In genomic region chr1:15674760-15675159, GRCh38 we compare ENCODE assay signal across 13 cellular contexts. TPM values are rescaled to one million over a fixed set of nuclear protein-coding genes. Genes with fewer than 3 reads are reported as not detected.
DNase-seq lines count a peak whose midpoint lies in the region; ATAC-seq, FAIRE-seq and TF ChIP-seq lines count a peak whose summit lies in the region.
"Had no signal": no experiment of that assay in that cellular context is flagged by ENCODE, and none has a peak within 500 bp of the region (broad histone marks: within the 10 kb centered on the region; RNA-seq: fewer than 3 reads in every experiment).

No MANE protein-coding gene starts in this region.

- no peaks in the 10 kb centered on the region for H4K20me1 ChIP-seq in keratinocyte (ENCODE audit: control insufficient read depth, extremely low read depth, insufficient read depth, low read length)

- no peak overlapping the region for H3K4me3 Mint-ChIP-seq in T-helper 17 cell

- peak in 1 of 2 experiments; percentile 44 for DNase-seq in HL-60 (ENCODE audit: low read depth in 1 of 2, low spot score in 1 of 2)
- DNase-seq in MV-4-11 (lab: John Stamatoyannopoulos, UW) = peak; percentile 62
- DNase-seq in T-helper 17 cell = no peak
- no peak for DNase-seq in keratinocyte (ENCODE audit: low read depth, low spot score)
- no peak for DNase-seq in activated naive CD4-positive, alpha-beta T cell treated with Interleukin-2 at 50 U/mL for 16 hours
- DNase-seq: EL, H7, NCI-H1105, NCI-H187, RPMI8226, SJCRH30 had no signal

- H3K27ac ChIP-seq in HL-60 (replicated peaks) (peak overlapping the region; percentile 37), keratinocyte (ENCODE audit: control insufficient read depth, insufficient read depth, low read length) (no peak overlapping the region)
- H3K27ac ChIP-seq: SJCRH30 had no signal

- H3K4me3 ChIP-seq in HL-60 (replicated peaks; ENCODE audit: insufficient read depth, low read length) (no peak overlapping the region), keratinocyte (ENCODE audit: control insufficient read depth in 2 of 3, extremely low read depth in 1 of 3, insufficient read depth in 2 of 3, low read depth in 1 of 3, low read length in 3 of 3) (no peak overlapping the region)
- H3K4me3 ChIP-seq: SJCRH30 had no signal

- peak; percentile 29 for FAIRE-seq in keratinocyte (lab: Jason Lieb, UNC)

- H3K9me3 ChIP-seq in T-helper 17 cell (ENCODE audit: control insufficient read depth, low read length, poor library complexity, severe bottlenecking) = no peaks in the 10 kb centered on the region
- no peaks in the 10 kb centered on the region for H3K9me3 ChIP-seq in keratinocyte (ENCODE audit: control insufficient read depth, low read depth, low read length)
- H3K9me3 ChIP-seq: SJCRH30 had no signal

- no peaks in the 10 kb centered on the region for H3K36me3 ChIP-seq in keratinocyte (ENCODE audit: control insufficient read depth in 2 of 2, extremely low read depth in 1 of 2, insufficient read depth in 2 of 2, low read length in 2 of 2)
- H3K36me3 ChIP-seq: SJCRH30 had no signal

- no peak overlapping the region for H3K9ac ChIP-seq in keratinocyte (ENCODE audit: control insufficient read depth, extremely low read depth, insufficient read depth, low read length)

- no peaks in the 10 kb centered on the region for H3K9me1 ChIP-seq in keratinocyte (ENCODE audit: control insufficient read depth, extremely low read depth, insufficient read depth, low read length)

- H3K79me2 ChIP-seq in keratinocyte (ENCODE audit: control insufficient read depth, insufficient read depth, low read length) = no peaks in the 10 kb centered on the region

- no peak overlapping the region for H3K4me2 ChIP-seq in keratinocyte (ENCODE audit: control insufficient read depth, extremely low read depth, insufficient read depth, low read depth, low read length)

- H3K27ac Mint-ChIP-seq in T-helper 17 cell = peak overlapping the region; percentile 9

- no peak for TF ChIP-seq CTCF in HL-60 (IDR thresholded peaks at IDR 0.05; ENCODE audit: insufficient read depth, low read length)
- TF ChIP-seq CTCF in keratinocyte (optimal IDR thresholded peaks at IDR 0.05 in 1 of 3, IDR thresholded peaks at IDR 0.05 in 1 of 3, conservative IDR thresholded peaks at IDR 0.05 in 1 of 3; ENCODE audit: extremely low read depth in 1 of 3, insufficient read depth in 2 of 3, low read length in 3 of 3) = no peak

- dilution Hi-C loops in keratinocyte (cut with MboI; ENCODE audit: extremely low pct_ligation_motif_present, low sequenced_read_pairs) = no loop called here

- peaks cover 8% of the 10 kb centered on the region for H3K4me1 Mint-ChIP-seq in T-helper 17 cell

- peak overlapping the region; percentile 62 for H2AFZ ChIP-seq in keratinocyte (ENCODE audit: control insufficient read depth, low read length)

- H3K27me3 ChIP-seq in HL-60 (ENCODE audit: insufficient read depth, poor library complexity, severe bottlenecking) (no peaks in the 10 kb centered on the region), keratinocyte (ENCODE audit: control insufficient read depth, extremely low read depth, insufficient read depth, low read length) (no peaks in the 10 kb centered on the region)
- H3K27me3 ChIP-seq: SJCRH30 had no signal

- H3K36me3 Mint-ChIP-seq in T-helper 17 cell (ENCODE audit: low read depth) = no peaks in the 10 kb centered on the region

- no peaks in the 10 kb centered on the region for H3K27me3 Mint-ChIP-seq in T-helper 17 cell

- peaks cover 18% of the 10 kb centered on the region for H3K4me1 ChIP-seq in keratinocyte (ENCODE audit: control insufficient read depth, extremely low read depth, insufficient read depth, low read length)

- no peak for ATAC-seq in T-helper 17 cell
- no peak for ATAC-seq in GM21717 (IDR thresholded peaks at IDR 0.05; ENCODE audit: unreplicated experiment)
- no peak for ATAC-seq in HG03354 (IDR thresholded peaks at IDR 0.05; ENCODE audit: poor library complexity, severe bottlenecking, unreplicated experiment)

RNA-seq across cellular contexts. Expression of gene PLEKHM2, which starts 9.4 kb away (rescaled TPM):
- 10 to 100 TPM; 54.8 to 72.8 TPM for total RNA-seq in T-helper 17 cell
- polyA plus RNA-seq in keratinocyte = 30.0 to 51.0 TPM (median 32.1 TPM) in 3 replicates
- polyA plus RNA-seq in keratinocyte (2011; ENCODE audit: low read depth) = 31.2 TPM
- polyA plus RNA-seq in keratinocyte (2011; cell fraction: cytosol; rRNA removed) = 28.5 and 57.5 TPM in 2 replicates
- 64.1 and 80.9 TPM in 2 replicates for polyA plus RNA-seq in keratinocyte (2011; cell fraction: nucleus; rRNA removed)
- polyA plus RNA-seq in keratinocyte (2012; ENCODE audit: low replicate concordance) = 45.4 and 57.8 TPM in 2 replicates
- polyA minus RNA-seq in keratinocyte = 34.5 to 129 TPM (median 53.2 TPM) in 3 replicates
- polyA minus RNA-seq in keratinocyte (2011; cell fraction: cytosol; rRNA and poly(A)+ RNA removed) = 82.5 TPM
- polyA minus RNA-seq in keratinocyte (2011; cell fraction: nucleus; rRNA and poly(A)+ RNA removed) = 39.5 and 39.7 TPM in 2 replicates

RNA-seq across cellular contexts. Expression of gene DDI2, which starts 57.5 kb away (rescaled TPM):
- 10 to 100 TPM; 27.5 to 31.1 TPM for total RNA-seq in T-helper 17 cell
- 7.8 to 12.6 TPM (median 11.5 TPM) in 3 replicates for polyA plus RNA-seq in keratinocyte
- polyA plus RNA-seq in keratinocyte (2011; ENCODE audit: low read depth) = 13.4 TPM
- 6.3 and 9.5 TPM in 2 replicates for polyA plus RNA-seq in keratinocyte (2011; cell fraction: cytosol; rRNA removed)
- polyA plus RNA-seq in keratinocyte (2011; cell fraction: nucleus; rRNA removed) = 18.5 and 21.9 TPM in 2 replicates
- 9.8 and 11.6 TPM in 2 replicates for polyA plus RNA-seq in keratinocyte (2012; ENCODE audit: low replicate concordance)
- 16.6 to 35.9 TPM (median 25.9 TPM) in 3 replicates for polyA minus RNA-seq in keratinocyte
- polyA minus RNA-seq in keratinocyte (2011; cell fraction: cytosol; rRNA and poly(A)+ RNA removed) = 6.3 TPM
- 19.0 and 40.8 TPM in 2 replicates for polyA minus RNA-seq in keratinocyte (2011; cell fraction: nucleus; rRNA and poly(A)+ RNA removed)
